20 cellular contexts compared by ENCODE assay signal in the genomic region with DNA sequence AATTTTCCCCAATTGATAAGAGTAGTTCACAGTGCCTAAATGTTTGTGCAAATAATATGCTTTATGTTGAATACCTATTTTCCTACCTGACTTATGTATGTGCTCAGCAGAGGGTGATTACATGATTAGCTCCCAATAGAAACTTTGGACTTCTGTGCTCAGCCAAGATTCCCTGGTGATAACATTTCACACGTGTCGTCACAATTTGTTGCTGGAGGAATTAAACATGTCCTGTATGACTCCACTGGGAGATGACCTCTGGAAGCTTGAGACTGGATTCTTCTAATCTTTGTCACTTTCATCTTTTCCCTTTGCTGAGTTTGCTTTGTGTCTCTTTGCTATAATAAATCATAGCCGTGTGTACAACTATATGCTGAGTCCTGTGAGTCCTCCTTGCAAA.
DNase-seq lines count a peak whose midpoint lies in the region; ATAC-seq and TF ChIP-seq lines count a peak whose summit lies in the region.
"Had no signal": no experiment of that assay in that cellular context is flagged by ENCODE, and none has a peak within 500 bp of the region (broad histone marks: within the 10 kb centered on the region; RNA-seq: fewer than 3 reads in every experiment).

No MANE protein-coding gene starts in this region.

- ATAC-seq in lower lobe of right lung (no peak), HG03565 (IDR thresholded peaks at IDR 0.05; ENCODE audit: unreplicated experiment) (no peak)
- ATAC-seq: GM12878, GM23338 had no signal

- peak; percentile 38 for DNase-seq in EL
- DNase-seq in adipocyte (ENCODE audit: low read depth): peak; percentile 14
- DNase-seq in kidney tubule cell (ENCODE audit: low spot score): peak; percentile 22
- peak; percentile 54 for DNase-seq in mucosa of gallbladder (ENCODE audit: low spot score)
- no peak for DNase-seq in CD8-positive, alpha-beta memory T cell
- no peak for DNase-seq in lower lobe of right lung
- DNase-seq in tibial nerve (ENCODE audit: low spot score in 2 of 2): no peak
- DNase-seq: 8988T, COR-L47, GF-D8, KG1, NCI-H1417 treated with DMSO at 0.1 percent for 48 hours, NCI-H187 treated with DMSO at 0.1 percent for 48 hours, NCI-H345, NCI-H526, PC-9 had no signal

- TF ChIP-seq POLR2A in tibial nerve (IDR thresholded peaks at IDR 0.05): no peak

- no peaks in the 10 kb centered on the region for H3K27me3 ChIP-seq in adipocyte (replicated peaks; ENCODE audit: control insufficient read depth, insufficient read depth, low read length)
- no peaks in the 10 kb centered on the region for H3K27me3 ChIP-seq in CD8-positive, alpha-beta memory T cell (ENCODE audit: insufficient read depth, low read length, poor library complexity, severe bottlenecking)
- no peaks in the 10 kb centered on the region for H3K27me3 ChIP-seq in lower lobe of right lung (ENCODE audit: low read depth)
- H3K27me3 ChIP-seq in tibial nerve: no peaks in the 10 kb centered on the region

- no peak overlapping the region for H3K9ac ChIP-seq in adipocyte (ENCODE audit: low read length)

- TF ChIP-seq CTCF in lower lobe of right lung (IDR thresholded peaks at IDR 0.05): no peak
- no peak for TF ChIP-seq CTCF in tibial nerve (IDR thresholded peaks at IDR 0.05)

- CTCF ChIA-PET in CD8-positive, alpha-beta memory T cell (lab: Charles Lee): no interaction called here

- H3K4me3 Mint-ChIP-seq in CD8-positive, alpha-beta memory T cell: no peak overlapping the region
- H3K4me3 Mint-ChIP-seq: B cell, GM23338 had no signal

- no peak overlapping the region for H3K27ac Mint-ChIP-seq in CD8-positive, alpha-beta memory T cell
- H3K27ac Mint-ChIP-seq: B cell had no signal

- no peak overlapping the region for H3K4me3 ChIP-seq in adipocyte (ENCODE audit: low read length)
- H3K4me3 ChIP-seq in CD8-positive, alpha-beta memory T cell (ENCODE audit: low read length): no peak overlapping the region
- H3K4me3 ChIP-seq in lower lobe of right lung: no peak overlapping the region
- no peak overlapping the region for H3K4me3 ChIP-seq in tibial nerve
- H3K4me3 ChIP-seq: GM12878, GM23338, PC-9 had no signal

- H3K4me1 ChIP-seq in adipocyte (ENCODE audit: control insufficient read depth, insufficient read depth, low read length) (peaks cover 3% of the 10 kb centered on the region), lower lobe of right lung (no peaks in the 10 kb centered on the region), tibial nerve (no peaks in the 10 kb centered on the region)
- H3K4me1 ChIP-seq in CD8-positive, alpha-beta memory T cell (ENCODE audit: insufficient read depth, low read length): no peaks in the 10 kb centered on the region

- no peak overlapping the region for H3K27ac ChIP-seq in CD8-positive, alpha-beta memory T cell (ENCODE audit: low read depth, low read length)
- no peak overlapping the region for H3K27ac ChIP-seq in lower lobe of right lung
- H3K27ac ChIP-seq in tibial nerve: no peak overlapping the region
- H3K27ac ChIP-seq: PC-9 had no signal

- 44 to 45% methylated on average over 3 of the region's 3 CpGs for WGBS in tibial nerve, 2 donors

- no peak for TF ChIP-seq EP300 in tibial nerve (IDR thresholded peaks at IDR 0.05)

- POLR2A ChIA-PET in CD8-positive, alpha-beta memory T cell (lab: Charles Lee): no interaction called here

- H3K36me3 Mint-ChIP-seq in CD8-positive, alpha-beta memory T cell: no peaks in the 10 kb centered on the region

- H3K9me3 Mint-ChIP-seq in CD8-positive, alpha-beta memory T cell: peaks cover 0 to 8% (median 2%) of the 10 kb centered on the region in 5 donors

- intact Hi-C loops in lower lobe of right lung (cut with DNase I): no loop called here

- no peaks in the 10 kb centered on the region for H3K27me3 Mint-ChIP-seq in CD8-positive, alpha-beta memory T cell
- H3K27me3 Mint-ChIP-seq: B cell had no signal

- H3K36me3 ChIP-seq in adipocyte (ENCODE audit: control insufficient read depth, insufficient read depth, low read length, severe bottlenecking) (no peaks in the 10 kb centered on the region), lower lobe of right lung (no peaks in the 10 kb centered on the region), tibial nerve (no peaks in the 10 kb centered on the region)
- H3K36me3 ChIP-seq in CD8-positive, alpha-beta memory T cell (ENCODE audit: insufficient read depth, low read length): no peaks in the 10 kb centered on the region

- H3K4me1 Mint-ChIP-seq in CD8-positive, alpha-beta memory T cell: no peaks in the 10 kb centered on the region
- H3K4me1 Mint-ChIP-seq: B cell had no signal

- H3K9me3 ChIP-seq in adipocyte (ENCODE audit: control insufficient read depth, low read length) (no peaks in the 10 kb centered on the region), lower lobe of right lung (no peaks in the 10 kb centered on the region), tibial nerve (no peaks in the 10 kb centered on the region)
- H3K9me3 ChIP-seq in CD8-positive, alpha-beta memory T cell (ENCODE audit: low read length): no peaks in the 10 kb centered on the region

Comparison
In these comparisons a context has a peak if more than half of its experiments do, and no peak if none do; other contexts are left out.
1. DNase-seq: peak in EL (single experiment), adipocyte (single experiment), kidney tubule cell (single experiment) and mucosa of gallbladder (single experiment); none in CD8-positive, alpha-beta memory T cell (0 of 5), lower lobe of right lung (single experiment) and tibial nerve (0 of 2).